30 cellular contexts compared by ENCODE assay signal in the genomic region with DNA sequence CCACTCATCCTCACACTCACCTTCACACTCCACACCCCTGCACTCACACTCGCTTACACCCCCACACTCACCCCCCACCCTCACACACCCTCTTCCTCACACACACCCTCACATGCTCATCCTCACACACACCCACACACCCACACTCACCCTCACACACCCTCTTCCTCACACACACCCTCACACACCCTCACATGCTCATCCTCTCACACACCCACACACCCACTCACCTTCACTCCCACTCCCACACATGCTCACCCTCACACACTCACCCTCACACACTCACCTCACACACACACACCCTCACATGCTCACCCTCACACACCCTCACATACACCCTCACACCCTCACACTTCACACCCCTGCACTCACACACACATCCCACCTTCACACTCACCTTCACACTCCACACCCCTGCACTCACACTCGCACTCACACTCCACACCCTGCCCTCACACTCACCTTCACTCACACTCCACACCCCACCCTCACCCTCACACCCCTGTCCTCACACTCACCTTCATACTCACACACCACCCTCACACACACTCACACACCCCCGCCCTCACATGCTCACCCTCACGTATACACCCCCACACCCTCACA. TPM values are rescaled to one million over a fixed set of nuclear protein-coding genes. Genes with fewer than 3 reads are reported as not detected.
DNase-seq lines count a peak whose midpoint lies in the region; ATAC-seq and TF ChIP-seq lines count a peak whose summit lies in the region.
"Had no signal": no experiment of that assay in that cellular context is flagged by ENCODE, and none has a peak within 500 bp of the region (broad histone marks: within the 10 kb centered on the region; RNA-seq: fewer than 3 reads in every experiment).

No MANE protein-coding gene starts in this region.

- H4K8ac ChIP-seq in H9 (replicated peaks; ENCODE audit: insufficient read length, low read depth, low read length) = no peak overlapping the region

- H3K9me3 Mint-ChIP-seq in activated CD8-positive, alpha-beta memory T cell treated with anti-CD3 and anti-CD28 coated beads, Interleukin-2, amount 10 ng/mL, durations not matched to agents 7 days and 5 days (ENCODE audit: low read depth) = peaks cover 3% of the 10 kb centered on the region
- peaks cover 19 to 35% of the 10 kb centered on the region in 2 experiments; a peak in 4 of 5 replicates for H3K9me3 Mint-ChIP-seq in H9
- H3K9me3 Mint-ChIP-seq in central memory CD8-positive, alpha-beta T cell = peaks cover 10% of the 10 kb centered on the region
- peaks cover 11% of the 10 kb centered on the region for H3K9me3 Mint-ChIP-seq in stimulated activated memory B cell treated with anti-CD40 and anti-IgM and Interleukin-4, amounts not matched to agents 10 μg/mL and 1 μg/mL and 100 μg/mL, for 72 hours
- H3K9me3 Mint-ChIP-seq: T-cell, type B pancreatic cell had no signal

- DNase-seq in activated CD8-positive, alpha-beta memory T cell treated with anti-CD3 and anti-CD28 coated beads, Interleukin-2, amount 10 ng/mL, durations not matched to agents 7 days and 5 days = no peak
- no peak for DNase-seq in activated CD8-positive, alpha-beta memory T cell treated with anti-CD3 and anti-CD28 coated beads, Interleukin-2, amount 50 U/mL, for 48 hours
- DNase-seq in H9 (no peak), middle frontal gyrus (ENCODE audit: extremely low spot score, low spot score) (no peak), NAMALWA (ENCODE audit: low spot score) (no peak)
- DNase-seq in central memory CD8-positive, alpha-beta T cell (ENCODE audit: low spot score in 2 of 2) = no peak
- DNase-seq: activated naive CD4-positive, alpha-beta T cell treated with anti-CD3 and anti-CD28 coated beads, Interleukin-2, amount 50 U/mL, for 16 hours; Calu3; CD4-positive, CD25-positive, alpha-beta regulatory T cell; DMS79; effector CD8-positive, alpha-beta T cell; mesendoderm; NCI-H1092 treated with DMSO at 0.1 percent for 48 hours; NCI-H187; NCI-H2171; NCI-H510A; stimulated activated CD4-positive, alpha-beta T cell treated with anti-CD3 and anti-CD28 coated beads, Interleukin-12 subunit alpha, Interleukin-12 subunit beta, amount 100 ng/mL, for 4 hours; stimulated activated CD4-positive, alpha-beta T cell treated with anti-CD3 and anti-CD28 coated beads, Interleukin-4, amount 100 ng/mL, for 1 hour; T-cell had no signal

- H2AK5ac ChIP-seq in H9 (ENCODE audit: insufficient read length, low read length) = no peak overlapping the region

- H3K9ac ChIP-seq in H9 (ENCODE audit: extremely low read depth, insufficient read length, low read length) = no peak overlapping the region

- CTCF ChIA-PET in activated CD8-positive, alpha-beta memory T cell treated with anti-CD3 and anti-CD28 coated beads, Interleukin-2, amount 10 ng/mL, durations not matched to agents 7 days and 5 days (lab: Charles Lee) = no interaction called here

- no peak overlapping the region for H3K4me3 Mint-ChIP-seq in activated CD8-positive, alpha-beta memory T cell treated with anti-CD3 and anti-CD28 coated beads, Interleukin-2, amount 10 ng/mL, durations not matched to agents 7 days and 5 days
- no peak overlapping the region for H3K4me3 Mint-ChIP-seq in H9
- H3K4me3 Mint-ChIP-seq in central memory CD8-positive, alpha-beta T cell = no peak overlapping the region
- H3K4me3 Mint-ChIP-seq in stimulated activated memory B cell treated with anti-CD40 and anti-IgM and Interleukin-4, amounts not matched to agents 10 μg/mL and 1 μg/mL and 100 μg/mL, for 72 hours = no peak overlapping the region
- H3K4me3 Mint-ChIP-seq: CD4-positive, CD25-positive, alpha-beta regulatory T cell; T-cell; type B pancreatic cell; WTC11 had no signal

- peak overlapping the region; percentile 6 for H3K27ac Mint-ChIP-seq in activated CD8-positive, alpha-beta memory T cell treated with anti-CD3 and anti-CD28 coated beads, Interleukin-2, amount 10 ng/mL, durations not matched to agents 7 days and 5 days
- H3K27ac Mint-ChIP-seq in H9 = no peak overlapping the region
- H3K27ac Mint-ChIP-seq in central memory CD8-positive, alpha-beta T cell (ENCODE audit: low read depth) = peak overlapping the region; percentile 69
- H3K27ac Mint-ChIP-seq in stimulated activated memory B cell treated with anti-CD40 and anti-IgM and Interleukin-4, amounts not matched to agents 10 μg/mL and 1 μg/mL and 100 μg/mL, for 72 hours = no peak overlapping the region
- H3K27ac Mint-ChIP-seq: progenitor cell of endocrine pancreas, T-cell, type B pancreatic cell, WTC11 had no signal

- no peak overlapping the region for H3K27ac ChIP-seq in H9 (ENCODE audit: insufficient read length, low read depth, low read length)
- H3K27ac ChIP-seq: coronary artery, epithelial cell of prostate, neutrophil, RWPE1 had no signal

- H3K27me3 Mint-ChIP-seq in activated CD8-positive, alpha-beta memory T cell treated with anti-CD3 and anti-CD28 coated beads, Interleukin-2, amount 10 ng/mL, durations not matched to agents 7 days and 5 days = no peaks in the 10 kb centered on the region
- H3K27me3 Mint-ChIP-seq in H9 (ENCODE audit: low read depth) = peaks cover 14% of the 10 kb centered on the region
- no peaks in the 10 kb centered on the region for H3K27me3 Mint-ChIP-seq in central memory CD8-positive, alpha-beta T cell
- H3K27me3 Mint-ChIP-seq in stimulated activated memory B cell treated with anti-CD40 and anti-IgM and Interleukin-4, amounts not matched to agents 10 μg/mL and 1 μg/mL and 100 μg/mL, for 72 hours = no peaks in the 10 kb centered on the region
- H3K27me3 Mint-ChIP-seq: CD4-positive, CD25-positive, alpha-beta regulatory T cell; T-cell had no signal

- H3K4me1 Mint-ChIP-seq in activated CD8-positive, alpha-beta memory T cell treated with anti-CD3 and anti-CD28 coated beads, Interleukin-2, amount 10 ng/mL, durations not matched to agents 7 days and 5 days = no peaks in the 10 kb centered on the region
- H3K4me1 Mint-ChIP-seq in H9 = peaks cover 0 to 7% of the 10 kb centered on the region in 2 experiments; a peak in 2 of 4 replicates
- H3K4me1 Mint-ChIP-seq in central memory CD8-positive, alpha-beta T cell = peaks cover 18% of the 10 kb centered on the region
- H3K4me1 Mint-ChIP-seq in stimulated activated memory B cell treated with anti-CD40 and anti-IgM and Interleukin-4, amounts not matched to agents 10 μg/mL and 1 μg/mL and 100 μg/mL, for 72 hours = peaks cover 39% of the 10 kb centered on the region
- H3K4me1 Mint-ChIP-seq: WTC11 had no signal

- H3K23ac ChIP-seq in H9 (ENCODE audit: insufficient read length, low read depth, low read length) = no peak overlapping the region

- H3K4me1 ChIP-seq in H9 (ENCODE audit: insufficient read depth, low read length) = no peaks in the 10 kb centered on the region

- no peak overlapping the region for H3K4me2 ChIP-seq in H9 (ENCODE audit: insufficient read depth, insufficient read length, low read length)

- H2BK120ac ChIP-seq in H9 (ENCODE audit: low read depth, low read length, poor library complexity, severe bottlenecking) = no peak overlapping the region

- ATAC-seq in activated CD8-positive, alpha-beta memory T cell treated with anti-CD3 and anti-CD28 coated beads, Interleukin-2, amount 10 ng/mL, durations not matched to agents 7 days and 5 days = no peak
- no peak for ATAC-seq in central memory CD8-positive, alpha-beta T cell (replicated peaks; ENCODE audit: extremely low read depth, poor library complexity, severe bottlenecking)
- ATAC-seq in stimulated activated memory B cell treated with anti-CD40 and anti-IgM and Interleukin-4, amounts not matched to agents 10 μg/mL and 1 μg/mL and 100 μg/mL, for 72 hours = peak; percentile 4
- ATAC-seq in HG03439 (IDR thresholded peaks at IDR 0.05; ENCODE audit: unreplicated experiment) = no peak
- ATAC-seq: left colon, T-cell, WTC11 had no signal

- H2BK15ac ChIP-seq in H9 (ENCODE audit: low read depth, low read length) = no peak overlapping the region

- H4K91ac ChIP-seq in H9 (ENCODE audit: insufficient read length, low read depth, low read length) = no peak overlapping the region

- no peak overlapping the region for H2BK5ac ChIP-seq in H9 (ENCODE audit: insufficient read length, low read length)

- no peak overlapping the region for H3K14ac ChIP-seq in H9 (ENCODE audit: insufficient read depth, low read length)

- no peak overlapping the region for H3K4ac ChIP-seq in H9 (ENCODE audit: low read depth, low read length)

- peak overlapping the region; percentile 11 for H4K5ac ChIP-seq in H9 (ENCODE audit: insufficient read length, low read depth, low read length)

- H3K9me3 ChIP-seq in H9 (ENCODE audit: control insufficient read depth, low read depth, low read length) = no peaks in the 10 kb centered on the region
- H3K9me3 ChIP-seq: neutrophil had no signal

- no peak overlapping the region for H2AFZ ChIP-seq in H9 (ENCODE audit: low read length)

- no peaks in the 10 kb centered on the region for H3K79me2 ChIP-seq in H9 (ENCODE audit: insufficient read depth, low read length)

- H4K20me1 ChIP-seq in H9 (ENCODE audit: control insufficient read depth, insufficient read depth, insufficient read length) = no peaks in the 10 kb centered on the region

- TF ChIP-seq CTCF in H9 (conservative IDR thresholded peaks at IDR 0.05) = no peak

- WGBS in H9 (ENCODE audit: extremely low coverage, insufficient read length, low lambda C conversion rate) = 100% methylated on average over 3 of the region's 4 CpGs

- H3K18ac ChIP-seq in H9 (ENCODE audit: insufficient read length, low read depth, low read length) = no peak overlapping the region

- no peak overlapping the region for H2BK20ac ChIP-seq in H9 (ENCODE audit: low read depth, low read length, poor library complexity, severe bottlenecking)

- H3T11ph ChIP-seq in H9 (ENCODE audit: low read length) = no peak overlapping the region

- H3K56ac ChIP-seq in H9 (ENCODE audit: insufficient read length, low read depth, low read length) = no peak overlapping the region

- no peaks in the 10 kb centered on the region for H3K36me3 Mint-ChIP-seq in activated CD8-positive, alpha-beta memory T cell treated with anti-CD3 and anti-CD28 coated beads, Interleukin-2, amount 10 ng/mL, durations not matched to agents 7 days and 5 days
- H3K36me3 Mint-ChIP-seq in H9 (ENCODE audit: insufficient read depth in 1 of 3, low read depth in 3 of 3) = peaks cover 0 to 5% (median 2%) of the 10 kb centered on the region in 3 experiments; a peak in 3 of 7 replicates
- H3K36me3 Mint-ChIP-seq in central memory CD8-positive, alpha-beta T cell (ENCODE audit: insufficient read depth) = peaks cover 7% of the 10 kb centered on the region
- H3K36me3 Mint-ChIP-seq in stimulated activated memory B cell treated with anti-CD40 and anti-IgM and Interleukin-4, amounts not matched to agents 10 μg/mL and 1 μg/mL and 100 μg/mL, for 72 hours = peaks cover 62% of the 10 kb centered on the region
- H3K36me3 Mint-ChIP-seq: type B pancreatic cell had no signal

- H3K27me3 ChIP-seq in H9 (ENCODE audit: insufficient read depth, low read length) = no peaks in the 10 kb centered on the region
- H3K27me3 ChIP-seq: neutrophil had no signal

- H3K23me2 ChIP-seq in H9 (ENCODE audit: insufficient read length, low read depth, low read length, poor library complexity, severe bottlenecking) = no peaks in the 10 kb centered on the region

- no peak overlapping the region for H2BK12ac ChIP-seq in H9 (ENCODE audit: insufficient read length, low read depth, low read length)

- H3K79me1 ChIP-seq in H9 (ENCODE audit: insufficient read depth, low read depth, low read length, poor library complexity, severe bottlenecking) = no peaks in the 10 kb centered on the region

RNA-seq across cellular contexts. Expression of gene EDN2, which starts 42.6 kb away (rescaled TPM):
- total RNA-seq in activated CD8-positive, alpha-beta memory T cell treated with anti-CD3 and anti-CD28 coated beads, Interleukin-2, amount 10 ng/mL, durations not matched to agents 7 days and 5 days = not detected
- 0.22 and 0.24 TPM in 2 replicates for total RNA-seq in H9 (2021)
- total RNA-seq: progenitor cell of endocrine pancreas, sciatic nerve, T-cell had no signal

Comparison
In these comparisons a context has a peak if more than half of its experiments do, and no peak if none do; other contexts are left out.
1. H3K27ac Mint-ChIP-seq: peak in activated CD8-positive, alpha-beta memory T cell treated with anti-CD3 and anti-CD28 coated beads, Interleukin-2, amount 10 ng/mL, durations not matched to agents 7 days and 5 days (single experiment) and central memory CD8-positive, alpha-beta T cell (single experiment); none in H9 (0 of 3) and stimulated activated memory B cell treated with anti-CD40 and anti-IgM and Interleukin-4, amounts not matched to agents 10 μg/mL and 1 μg/mL and 100 μg/mL, for 72 hours (single experiment).